ENCODE assay signal across 31 cellular contexts in the genomic region with DNA sequence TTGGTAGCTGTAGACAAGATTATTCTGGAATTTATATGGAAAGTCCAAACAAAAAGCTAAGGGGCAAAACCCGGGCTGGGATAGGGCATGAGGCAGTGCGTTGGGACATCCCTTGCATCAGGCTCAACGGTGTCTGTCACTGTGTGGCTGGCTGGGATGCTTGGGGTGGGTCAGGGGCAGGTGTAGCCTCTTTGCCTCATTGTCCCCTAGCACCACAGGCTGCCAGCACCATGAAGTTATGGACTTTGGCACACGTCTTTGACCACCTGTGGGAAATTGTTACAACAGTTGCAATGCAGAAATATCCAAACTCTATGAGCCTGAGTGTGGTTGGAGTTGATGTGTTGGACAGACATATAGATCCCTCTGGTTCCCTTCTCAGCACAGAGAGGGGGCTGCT. TPM values are rescaled to one million over a fixed set of nuclear protein-coding genes. Genes with fewer than 3 reads are reported as not detected.
"Had no signal": no experiment of that assay in that cellular context is flagged by ENCODE, and none has a peak within 500 bp of the region (broad histone marks: within the 10 kb centered on the region; RNA-seq: fewer than 3 reads in every experiment).

No MANE protein-coding gene starts in this region.

- H3K9me3 ChIP-seq: adrenal gland, body of pancreas, colonic mucosa, gastrocnemius medialis had no signal

- H3K4me1 ChIP-seq: adrenal gland, body of pancreas, colonic mucosa, foreskin keratinocyte, gastrocnemius medialis had no signal

- DNase-seq: activated CD4-positive, alpha-beta memory T cell treated with anti-CD3 and anti-CD28 coated beads, Interleukin-2, amount 10 ng/mL, durations not matched to agents 7 days and 5 days; activated CD4-positive, alpha-beta T cell treated with anti-CD3 and anti-CD28 coated beads for 1 hour; activated CD4-positive, alpha-beta T cell treated with anti-CD3 and anti-CD28 coated beads for 4 hours; activated CD4-positive, alpha-beta T cell treated with anti-CD3 and anti-CD28 coated beads, Interleukin-2, amount 10 ng/mL, durations not matched to agents 7 days and 5 days; activated CD4-positive, alpha-beta T cell treated with anti-CD3 and anti-CD28 coated beads, Interleukin-2, amount 50 U/mL, for 4 hours; activated effector memory CD4-positive, alpha-beta T cell treated with anti-CD3 and anti-CD28 coated beads, Interleukin-2, amount 50 U/mL, for 16 hours; activated naive CD4-positive, alpha-beta T cell treated with anti-CD3 and anti-CD28 coated beads for 36 hours; activated naive CD8-positive, alpha-beta T cell treated with anti-CD3 and anti-CD28 coated beads for 36 hours; activated naive CD8-positive, alpha-beta T cell treated with anti-CD3 and anti-CD28 coated beads, Interleukin-2, amount 50 U/mL, for 24 hours; activated T-cell treated with anti-CD3 and anti-CD28 coated beads, Interleukin-2, amount 50 U/mL, for 1 hour; activated T-cell treated with anti-CD3 and anti-CD28 coated beads, Interleukin-2, amount 50 U/mL, for 48 hours; amygdala; aorta; body of pancreas; caudate nucleus; cerebellar nuclear complex; colonic mucosa; effector memory CD4-positive, alpha-beta T cell; endodermal cell; foreskin keratinocyte; gastrocnemius medialis; T-helper 2 cell had no signal

- H3K4me3 ChIP-seq: adrenal gland, body of pancreas, colonic mucosa, gastrocnemius medialis had no signal

- H3K27me3 ChIP-seq: adrenal gland, body of pancreas, colonic mucosa, foreskin keratinocyte, gastrocnemius medialis had no signal

- H3K27ac ChIP-seq: adrenal gland, body of pancreas, colonic mucosa, foreskin keratinocyte, gastrocnemius medialis, VCaP had no signal

- H3K36me3 ChIP-seq: adrenal gland, colonic mucosa, gastrocnemius medialis had no signal

- ATAC-seq: activated naive CD8-positive, alpha-beta T cell treated with anti-CD3 and anti-CD28 coated beads, Interleukin-2, amount 50 U/mL, for 24 hours; body of pancreas; esophagus mucosa; foreskin keratinocyte; gastrocnemius medialis; WTC11 had no signal

RNA-seq across cellular contexts. Expression of a gene that starts 32.8 kb away (rescaled TPM):
- total RNA-seq: activated CD4-positive, alpha-beta memory T cell treated with anti-CD3 and anti-CD28 coated beads, Interleukin-2, amount 10 ng/mL, durations not matched to agents 7 days and 5 days; activated CD4-positive, alpha-beta T cell treated with anti-CD3 and anti-CD28 coated beads, Interleukin-2, amount 10 ng/mL, durations not matched to agents 7 days and 5 days; activated naive CD4-positive, alpha-beta T cell treated with anti-CD3 and anti-CD28 coated beads for 36 hours; activated naive CD8-positive, alpha-beta T cell treated with anti-CD3 and anti-CD28 coated beads for 36 hours; activated T-helper 1 cell treated with anti-CD3 and anti-CD28 coated beads, Interleukin-12 subunit alpha, Interleukin-12 subunit beta, Interleukin-2, Interleukin-4 antibody, amounts not matched to agents 30 ng/mL and 10 ng/mL and 1 ng/mL, durations not matched to agents 14 hours and 24 hours and 36 hours; activated T-helper 2 cell treated with anti-CD3 and anti-CD28 coated beads, Interferon-gamma antibody, Interleukin-2, Interleukin-4, amounts not matched to agents 10 μg/mL and 5 μg/mL and 100 μg/mL, durations not matched to agents 14 hours and 24 hours and 36 hours; adrenal gland; aorta; colonic mucosa; dermis microvascular lymphatic vessel endothelial cell; esophagus mucosa; foreskin keratinocyte; gastrocnemius medialis; glomerular endothelial cell; T-helper 1 cell treated with Interleukin-12 subunit alpha and Interleukin-12 subunit beta and Interleukin-4 antibody, amounts not matched to agents 30 ng/mL and 1 ng/mL, for 36 hours had no signal
